Comparison of ENCODE assay signal across 28 cellular contexts in the genomic region with DNA sequence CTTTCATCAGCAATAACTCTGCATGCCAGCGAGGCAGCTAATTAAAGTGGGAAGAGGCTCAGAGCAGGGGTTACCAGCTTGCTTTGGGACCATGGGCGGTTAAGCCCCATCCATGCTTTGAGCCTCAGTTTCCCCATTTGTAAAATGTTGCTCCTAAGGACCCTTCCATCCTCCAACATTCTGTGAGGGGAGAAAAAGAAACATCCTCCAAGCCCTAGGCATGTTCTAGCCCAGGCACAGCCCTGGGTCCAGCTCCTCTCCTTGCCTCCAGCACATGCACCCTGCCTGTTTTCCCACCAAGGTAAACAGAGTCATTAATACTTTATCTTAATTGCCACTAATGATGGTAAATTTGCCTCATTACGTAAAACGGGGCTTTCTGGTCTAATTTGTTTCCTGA.
A peak's percentile ranks its signal among the peaks of the same experiment; 100 is the strongest.
DNase-seq lines count a peak whose midpoint lies in the region; ATAC-seq, FAIRE-seq and TF ChIP-seq lines count a peak whose summit lies in the region.
"Had no signal": no experiment of that assay in that cellular context is flagged by ENCODE, and none has a peak within 500 bp of the region (broad histone marks: within the 10 kb centered on the region; RNA-seq: fewer than 3 reads in every experiment).

No MANE protein-coding gene starts in this region.

- H2AK5ac ChIP-seq in H1 (ENCODE audit: low read depth, low read length) = no peak overlapping the region
- no peak overlapping the region for H2AK5ac ChIP-seq in trophoblast cell (ENCODE audit: low read length)

- no peak for TF ChIP-seq EP300 in H1 (IDR thresholded peaks at IDR 0.05; ENCODE audit: borderline replicate concordance in 1 of 2, low read depth in 2 of 2, low read length in 2 of 2)

- H3K27ac ChIP-seq in GM23338 (ENCODE audit: low read depth) (no peak overlapping the region), H1 (ENCODE audit: low read depth, low read length) (no peak overlapping the region), neural progenitor cell (no peak overlapping the region), trophoblast cell (ENCODE audit: low read depth, low read length) (peak overlapping the region; percentile 44)
- H3K27ac ChIP-seq: BLaER1 had no signal

- H3K36me3 ChIP-seq in GM23338 (ENCODE audit: insufficient read depth) (no peaks in the 10 kb centered on the region), H1 (ENCODE audit: control insufficient read depth in 2 of 4, insufficient read depth in 4 of 4, low read length in 3 of 4) (no peaks in the 10 kb centered on the region), neural progenitor cell (no peaks in the 10 kb centered on the region), trophoblast cell (ENCODE audit: control insufficient read depth in 1 of 2, insufficient read depth in 2 of 2, low read length in 2 of 2) (no peaks in the 10 kb centered on the region)
- H3K36me3 ChIP-seq: BE2C, BLaER1 had no signal

- H2BK120ac ChIP-seq in H1 (replicated peaks; ENCODE audit: low read depth, low read length) (no peak overlapping the region), trophoblast cell (ENCODE audit: insufficient read depth, low read length, poor library complexity) (peak overlapping the region; percentile 44)

- H3K27me3 Mint-ChIP-seq in GM23338 (ENCODE audit: insufficient read depth, low read depth, poor library complexity) = peaks cover 9% of the 10 kb centered on the region
- peaks cover 10% of the 10 kb centered on the region for H3K27me3 Mint-ChIP-seq in neural progenitor cell (ENCODE audit: insufficient read depth, low read depth)
- H3K27me3 Mint-ChIP-seq in stimulated activated naive B cell treated with anti-CD40 and anti-IgM and Interleukin-4, amounts not matched to agents 10 μg/mL and 1 μg/mL and 100 μg/mL, for 72 hours = no peaks in the 10 kb centered on the region
- H3K27me3 Mint-ChIP-seq: CD4-positive, CD25-positive, alpha-beta regulatory T cell; CD8-positive, alpha-beta memory T cell had no signal

- H3K27me3 ChIP-seq in GM23338 (ENCODE audit: insufficient read depth) = no peaks in the 10 kb centered on the region
- H3K27me3 ChIP-seq in H1 (replicated peaks in 1 of 4; ENCODE audit: control insufficient read depth in 3 of 4, extremely low read depth in 1 of 4, insufficient read depth in 3 of 4, low read length in 3 of 4) = no peaks in the 10 kb centered on the region
- no peaks in the 10 kb centered on the region for H3K27me3 ChIP-seq in neural progenitor cell
- H3K27me3 ChIP-seq in trophoblast cell (ENCODE audit: insufficient read depth, low read length) = no peaks in the 10 kb centered on the region
- H3K27me3 ChIP-seq: BE2C, BLaER1 had no signal

- H2BK12ac ChIP-seq in H1 (ENCODE audit: low read depth, low read length) (no peak overlapping the region), trophoblast cell (ENCODE audit: low read length) (peak overlapping the region; percentile 55)

- H3K4me3 ChIP-seq in GM23338 = no peak overlapping the region
- no peak overlapping the region for H3K4me3 ChIP-seq in H1 (ENCODE audit: extremely low read depth in 1 of 4, insufficient read depth in 2 of 4, low read depth in 3 of 4, low read length in 4 of 4)
- H3K4me3 ChIP-seq in neural progenitor cell = no peak overlapping the region
- H3K4me3 ChIP-seq in trophoblast cell (ENCODE audit: low read depth, low read length) = no peak overlapping the region
- no peak overlapping the region for H3K4me3 ChIP-seq in foreskin fibroblast (ENCODE audit: low read depth in 1 of 2, low read length in 2 of 2)
- H3K4me3 ChIP-seq: BLaER1 had no signal

- no peaks in the 10 kb centered on the region for H3F3A ChIP-seq in GM23338 (replicated peaks; ENCODE audit: low read depth)
- H3F3A ChIP-seq in neural progenitor cell (ENCODE audit: low read depth) = peaks cover 34% of the 10 kb centered on the region

- no peak for TF ChIP-seq CTCF in GM23338 (conservative IDR thresholded peaks at IDR 0.05; ENCODE audit: low read depth in 2 of 2)
- TF ChIP-seq CTCF in H1 (IDR thresholded peaks at IDR 0.05; ENCODE audit: control extremely low read depth in 1 of 3, insufficient read depth in 1 of 3, low read depth in 1 of 3, low read length in 3 of 3) = no peak
- TF ChIP-seq CTCF in neural progenitor cell (IDR thresholded peaks at IDR 0.05) = no peak
- TF ChIP-seq CTCF in foreskin fibroblast (IDR thresholded peaks at IDR 0.05; ENCODE audit: low read depth, low read length) = no peak

- no peak overlapping the region for H4K12ac ChIP-seq in trophoblast cell (ENCODE audit: low read depth, low read length)

- H4K8ac ChIP-seq in H1 (ENCODE audit: extremely low read depth, insufficient read depth, low read length) = no peak overlapping the region
- H4K8ac ChIP-seq in trophoblast cell (ENCODE audit: low read depth, low read length) = no peak overlapping the region

- CTCF ChIA-PET in H1 (lab: Charles Lee; ENCODE audit: partially characterized antibody) = interaction anchor here (0.8 to 3.7 kb wide), 9 partner anchors 9 to 680 kb away, joined by 3 to 14 read pairs (median 4); no protein-coding TSS in a partner anchor

- no peak overlapping the region for H3K4me2 ChIP-seq in GM23338
- H3K4me2 ChIP-seq in H1 (ENCODE audit: insufficient read depth in 1 of 2, low read depth in 2 of 2, low read length in 2 of 2) = no peak overlapping the region
- H3K4me2 ChIP-seq in neural progenitor cell = peak overlapping the region; percentile 54
- no peak overlapping the region for H3K4me2 ChIP-seq in trophoblast cell (ENCODE audit: low read length)
- H3K4me2 ChIP-seq: BLaER1 had no signal

- H3K4me1 ChIP-seq in GM23338 (ENCODE audit: insufficient read depth) (no peaks in the 10 kb centered on the region), H1 (replicated peaks in 1 of 4; ENCODE audit: control insufficient read depth in 3 of 4, insufficient read depth in 4 of 4, low read length in 3 of 4) (peaks cover 5 to 14% (median 8%) of the 10 kb centered on the region in 4 experiments; a peak in 6 of 7 replicates), neural progenitor cell (peaks cover 33% of the 10 kb centered on the region), trophoblast cell (ENCODE audit: control insufficient read depth in 1 of 2, insufficient read depth in 2 of 2, low read length in 2 of 2) (peaks cover 12 to 19% of the 10 kb centered on the region in 2 experiments)
- H3K4me1 ChIP-seq: BLaER1 had no signal

- ATAC-seq in GM23338 (no peak), HG02798 (IDR thresholded peaks at IDR 0.05; ENCODE audit: poor library complexity, unreplicated experiment) (no peak)
- no peak for ATAC-seq in stimulated activated naive B cell treated with anti-CD40 and anti-IgM and Interleukin-4, amounts not matched to agents 10 μg/mL and 1 μg/mL and 100 μg/mL, for 72 hours (replicated peaks)

- H3K23ac ChIP-seq in H1 (ENCODE audit: insufficient read length) (no peak overlapping the region), trophoblast cell (ENCODE audit: low read length) (no peak overlapping the region)

- POLR2A ChIA-PET in H1 (lab: Charles Lee; ENCODE audit: partially characterized antibody) = interaction anchor here (0.6 kb wide), 1 partner anchor 222 kb away, joined by 3 read pairs; no protein-coding TSS in a partner anchor

- no peaks in the 10 kb centered on the region for H3K79me2 ChIP-seq in GM23338 (replicated peaks; ENCODE audit: insufficient read depth)
- no peaks in the 10 kb centered on the region for H3K79me2 ChIP-seq in H1 (ENCODE audit: control insufficient read depth in 1 of 2, insufficient read depth in 2 of 2, low read length in 2 of 2)
- no peaks in the 10 kb centered on the region for H3K79me2 ChIP-seq in neural progenitor cell (ENCODE audit: low read depth)
- H3K79me2 ChIP-seq in trophoblast cell (ENCODE audit: control insufficient read depth, insufficient read depth, low read length, poor library complexity) = no peaks in the 10 kb centered on the region

- TF ChIP-seq RAD21 in H1 (IDR thresholded peaks at IDR 0.05 in 1 of 2, conservative IDR thresholded peaks at IDR 0.05 in 1 of 2; ENCODE audit: low read depth in 2 of 2, low read length in 2 of 2) = no peak

- no peak for TF ChIP-seq POLR2A in H1 (IDR thresholded peaks at IDR 0.05; ENCODE audit: control extremely low read depth in 1 of 2, low read depth in 2 of 2, low read length in 2 of 2)

- H3K9ac ChIP-seq in H1 (replicated peaks in 1 of 4; ENCODE audit: extremely low read depth in 1 of 4, low read depth in 3 of 4, low read length in 3 of 4) (no peak overlapping the region), neural progenitor cell (no peak overlapping the region), trophoblast cell (ENCODE audit: low read length) (no peak overlapping the region)
- H3K9ac ChIP-seq: BLaER1 had no signal

- H3K9me2 ChIP-seq in GM23338 (ENCODE audit: insufficient read depth) = no peaks in the 10 kb centered on the region; the same call in 1 of the 2 replicates

- H3K9me3 Mint-ChIP-seq in GM23338 (peaks cover 3% of the 10 kb centered on the region; the same call in 1 of the 3 replicates), neural progenitor cell (no peaks in the 10 kb centered on the region)
- H3K9me3 Mint-ChIP-seq in stimulated activated naive B cell treated with anti-CD40 and anti-IgM and Interleukin-4, amounts not matched to agents 10 μg/mL and 1 μg/mL and 100 μg/mL, for 72 hours = peaks cover 0 to 2% of the 10 kb centered on the region in 2 donors
- H3K9me3 Mint-ChIP-seq: CD4-positive, CD25-positive, alpha-beta regulatory T cell; CD8-positive, alpha-beta memory T cell had no signal

- H4K20me1 ChIP-seq in GM23338 (replicated peaks; ENCODE audit: insufficient read depth) (no peaks in the 10 kb centered on the region), H1 (replicated peaks in 1 of 2; ENCODE audit: control insufficient read depth in 1 of 2, insufficient read depth in 2 of 2, low read length in 2 of 2) (no peaks in the 10 kb centered on the region), neural progenitor cell (ENCODE audit: low read depth) (no peaks in the 10 kb centered on the region)
- H4K20me1 ChIP-seq: BLaER1 had no signal

- H3K18ac ChIP-seq in H1 (ENCODE audit: extremely low read depth, low read length) (no peak overlapping the region), trophoblast cell (ENCODE audit: low read length) (no peak overlapping the region)

- WGBS in H1 (ENCODE audit: extremely low coverage in 1 of 2, insufficient coverage in 1 of 2, insufficient read length in 1 of 2, insufficient replicate concordance in 2 of 2, low coverage in 1 of 2, low lambda C conversion rate in 2 of 2, missing lambda C conversion rate in 1 of 2), 2 experiments = 85% methylated on average over 4 of the region's 4 CpGs; no CpG with 5 or more reads in 1 of the 2 experiments
- no CpG with 5 or more reads among the region's 4 CpGs for WGBS in trophoblast cell (ENCODE audit: extremely low coverage, insufficient coverage, insufficient read length)

- H3K4ac ChIP-seq in H1 (replicated peaks; ENCODE audit: insufficient read length, low read depth, low read length) = no peak overlapping the region
- H3K4ac ChIP-seq in trophoblast cell (ENCODE audit: low read depth, low read length) = no peak overlapping the region

- no peak overlapping the region for H2BK15ac ChIP-seq in H1 (ENCODE audit: low read length)

- H3K36me3 Mint-ChIP-seq in GM23338 (ENCODE audit: low read depth) (no peaks in the 10 kb centered on the region), neural progenitor cell (no peaks in the 10 kb centered on the region)
- no peaks in the 10 kb centered on the region for H3K36me3 Mint-ChIP-seq in stimulated activated naive B cell treated with anti-CD40 and anti-IgM and Interleukin-4, amounts not matched to agents 10 μg/mL and 1 μg/mL and 100 μg/mL, for 72 hours
- H3K36me3 Mint-ChIP-seq: CD14-positive monocyte; CD4-positive, alpha-beta memory T cell; CD4-positive, CD25-positive, alpha-beta regulatory T cell; CD8-positive, alpha-beta memory T cell had no signal

- no peak overlapping the region for H3K56ac ChIP-seq in H1 (replicated peaks; ENCODE audit: insufficient read length, low read depth, low read length)

- H4K5ac ChIP-seq in H1 (ENCODE audit: insufficient read length, low read depth, low read length) = no peak overlapping the region

- no peak overlapping the region for H3K14ac ChIP-seq in H1 (ENCODE audit: insufficient read length)
- peak overlapping the region; percentile 18 for H3K14ac ChIP-seq in trophoblast cell (ENCODE audit: low read length)

- H3K23me2 ChIP-seq in H1 (ENCODE audit: low read depth, low read length) = no peaks in the 10 kb centered on the region

- FAIRE-seq in H1 (lab: Jason Lieb, UNC) = no peak
- FAIRE-seq: A204.1, G401.6, GM12891, GM19239 had no signal

- H3K27ac Mint-ChIP-seq in GM23338 (no peak overlapping the region), neural progenitor cell (no peak overlapping the region)
- H3K27ac Mint-ChIP-seq in stimulated activated naive B cell treated with anti-CD40 and anti-IgM and Interleukin-4, amounts not matched to agents 10 μg/mL and 1 μg/mL and 100 μg/mL, for 72 hours = no peak overlapping the region
- H3K27ac Mint-ChIP-seq: CD14-positive monocyte; CD4-positive, alpha-beta memory T cell; CD4-positive, CD25-positive, alpha-beta regulatory T cell; CD8-positive, alpha-beta memory T cell had no signal

- no peak overlapping the region for H2BK5ac ChIP-seq in H1 (ENCODE audit: low read depth, low read length)
- H2BK5ac ChIP-seq in trophoblast cell (ENCODE audit: low read depth, low read length, poor library complexity) = peak overlapping the region; percentile 11

- H4K91ac ChIP-seq in H1 (replicated peaks; ENCODE audit: insufficient read length, low read length) = no peak overlapping the region
- H4K91ac ChIP-seq in trophoblast cell (ENCODE audit: low read depth, low read length) = peak overlapping the region; percentile 47

- H2BK20ac ChIP-seq in H1 (ENCODE audit: low read length) = no peak overlapping the region

- H2AFZ ChIP-seq in GM23338 = peak overlapping the region; percentile 94; the same call in 1 of the 2 replicates
- peak overlapping the region; percentile 87; the same call in 1 of the 2 replicates for H2AFZ ChIP-seq in H1 (ENCODE audit: low read length)
- no peak overlapping the region for H2AFZ ChIP-seq in neural progenitor cell (replicated peaks)
- no peak overlapping the region for H2AFZ ChIP-seq in trophoblast cell (ENCODE audit: insufficient read depth, low read length, poor library complexity)

- H3K9me3 ChIP-seq in H1 (ENCODE audit: insufficient read depth in 2 of 2, low read depth in 1 of 2, low read length in 1 of 2) (no peaks in the 10 kb centered on the region), neural progenitor cell (ENCODE audit: low read depth) (no peaks in the 10 kb centered on the region), trophoblast cell (ENCODE audit: insufficient read depth, low read depth, low read length) (no peaks in the 10 kb centered on the region)
- H3K9me3 ChIP-seq: BE2C, BLaER1 had no signal

- H3K4me3 Mint-ChIP-seq in GM23338 (no peak overlapping the region), neural progenitor cell (no peak overlapping the region)
- H3K4me3 Mint-ChIP-seq in stimulated activated naive B cell treated with anti-CD40 and anti-IgM and Interleukin-4, amounts not matched to agents 10 μg/mL and 1 μg/mL and 100 μg/mL, for 72 hours = no peak overlapping the region
- H3K4me3 Mint-ChIP-seq: CD14-positive monocyte; CD4-positive, alpha-beta memory T cell; CD4-positive, CD25-positive, alpha-beta regulatory T cell; CD8-positive, alpha-beta memory T cell had no signal

- H3K4me1 Mint-ChIP-seq in GM23338 = peaks cover 14% of the 10 kb centered on the region
- peaks cover 14% of the 10 kb centered on the region for H3K4me1 Mint-ChIP-seq in neural progenitor cell
- no peaks in the 10 kb centered on the region for H3K4me1 Mint-ChIP-seq in stimulated activated naive B cell treated with anti-CD40 and anti-IgM and Interleukin-4, amounts not matched to agents 10 μg/mL and 1 μg/mL and 100 μg/mL, for 72 hours
- H3K4me1 Mint-ChIP-seq: CD14-positive monocyte; CD4-positive, alpha-beta memory T cell; CD4-positive, CD25-positive, alpha-beta regulatory T cell; CD8-positive, alpha-beta memory T cell had no signal

- no peak for DNase-seq in GM23338 (ENCODE audit: low spot score)
- no peak for DNase-seq in H1 (ENCODE audit: low read depth in 1 of 2, low spot score in 2 of 2)
- DNase-seq in neural progenitor cell (ENCODE audit: low spot score) = no peak
- no peak for DNase-seq in trophoblast cell
- no peak for DNase-seq in T1000 (lab: John Stamatoyannopoulos, UW)
- no peak for DNase-seq in stimulated activated naive B cell treated with anti-CD40 and anti-IgM and Interleukin-4, amounts not matched to agents 10 μg/mL and 1 μg/mL and 100 μg/mL, for 72 hours
- DNase-seq in foreskin fibroblast = no peak
- DNase-seq: 8988T; ACHN; C1 segment of cervical spinal cord; CD4-positive, alpha-beta memory T cell; CD4-positive, CD25-positive, alpha-beta regulatory T cell; CD8-positive, alpha-beta memory T cell; COR-L47; DMS 273 treated with DMSO at 0.1 percent for 48 hours; DMS153; DMS53; DMS79; DND-41; GF-D8 had no signal

- H3K79me1 ChIP-seq in H1 (ENCODE audit: low read depth, low read length) (no peaks in the 10 kb centered on the region), trophoblast cell (ENCODE audit: low read length) (peaks cover 13% of the 10 kb centered on the region)

Comparison
In these comparisons a context has a peak if more than half of its experiments do, and no peak if none do; other contexts are left out.
1. H2AFZ ChIP-seq: peak in GM23338 (single experiment) and H1 (single experiment); none in neural progenitor cell (single experiment) and trophoblast cell (single experiment).